In the genomic region with DNA sequence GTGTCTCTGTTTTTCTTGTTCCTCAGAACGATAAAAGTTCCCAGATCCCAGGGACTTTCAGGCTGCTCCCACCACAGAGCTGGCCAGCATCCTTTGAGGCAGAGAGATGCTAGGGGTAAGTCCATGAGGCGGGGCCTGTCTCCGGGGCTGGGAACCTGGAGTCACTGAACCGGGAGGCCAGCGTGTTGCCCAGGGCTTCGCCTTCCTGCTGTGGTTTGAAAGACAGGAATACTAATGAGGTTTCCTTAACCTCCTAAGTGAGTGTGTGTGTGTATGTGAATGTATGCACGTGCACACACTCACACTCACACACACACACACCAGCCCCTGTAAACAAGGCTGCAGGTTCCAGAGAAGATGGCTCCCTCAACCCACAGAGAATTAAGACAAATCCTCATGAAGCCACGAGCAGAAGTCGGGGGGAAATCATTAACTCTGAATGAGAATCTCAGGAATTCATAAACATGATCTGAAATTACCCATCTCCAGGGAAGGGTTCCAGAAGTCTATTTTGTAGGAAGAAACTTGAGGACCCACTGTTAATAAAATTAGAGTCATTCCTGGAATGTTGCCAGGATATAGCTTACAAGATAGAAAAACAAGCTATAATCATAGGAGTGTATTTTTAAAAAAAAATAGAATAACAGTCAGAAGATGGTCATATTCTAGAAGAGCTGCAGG, we compare ENCODE assay signal across 18 cellular contexts. TPM values are rescaled to one million over a fixed set of nuclear protein-coding genes. Genes with fewer than 3 reads are reported as not detected.
DNase-seq lines count a peak whose midpoint lies in the region; ATAC-seq and TF ChIP-seq lines count a peak whose summit lies in the region.
"Had no signal": no experiment of that assay in that cellular context is flagged by ENCODE, and none has a peak within 500 bp of the region (broad histone marks: within the 10 kb centered on the region; RNA-seq: fewer than 3 reads in every experiment).

No MANE protein-coding gene starts in this region.

- no peak for TF ChIP-seq POLR2A in esophagus squamous epithelium (IDR thresholded peaks at IDR 0.05)

- H3K4me2 ChIP-seq in PC-9, result peak overlapping the region; percentile 64
- H3K4me2 ChIP-seq in hepatocyte, result no peak overlapping the region

- H3K79me2 ChIP-seq in PC-9 (ENCODE audit: low read depth) (no peaks in the 10 kb centered on the region), hepatocyte (no peaks in the 10 kb centered on the region)

- intact Hi-C loops in PC-9 (cut with micrococcal nuclease; ENCODE audit: unreplicated experiment) (loop anchor here (1.0 to 10.0 kb wide), 5 partner anchors 20 to 1932 kb away; partner anchors contain the start of genes PFKP and PITRM1), esophagus squamous epithelium (cut with DNase I) (loop anchor here (10.0 kb wide), 1 partner anchor 112 kb away; no protein-coding TSS in a partner anchor)
- intact Hi-C loops in activated T-helper 2 cell treated with anti-CD3 and anti-CD28 coated beads, Interferon-gamma antibody, Interleukin-2, Interleukin-4, amounts not matched to agents 10 μg/mL and 5 μg/mL and 100 μg/mL, durations not matched to agents 14 hours and 24 hours and 36 hours (cut with micrococcal nuclease), result no loop called here

- no peaks in the 10 kb centered on the region for H3K9me3 Mint-ChIP-seq in progenitor cell of endocrine pancreas (ENCODE audit: low read depth)
- no peaks in the 10 kb centered on the region for H3K9me3 Mint-ChIP-seq in activated T-helper 2 cell treated with anti-CD3 and anti-CD28 coated beads, Interferon-gamma antibody, Interleukin-2, Interleukin-4, amounts not matched to agents 10 μg/mL and 5 μg/mL and 100 μg/mL, durations not matched to agents 14 hours and 24 hours and 36 hours
- H3K9me3 Mint-ChIP-seq: activated naive CD8-positive, alpha-beta T cell treated with anti-CD3 and anti-CD28 coated beads, Interleukin-2, amount 50 U/mL, for 24 hours; T-helper 2 cell treated with Interferon-gamma antibody and Interleukin-4, amounts not matched to agents 5 μg/mL and 100 μg/mL, for 36 hours had no signal

- no peaks in the 10 kb centered on the region for H3K27me3 Mint-ChIP-seq in progenitor cell of endocrine pancreas
- peaks cover 18% of the 10 kb centered on the region for H3K27me3 Mint-ChIP-seq in activated T-helper 2 cell treated with anti-CD3 and anti-CD28 coated beads, Interferon-gamma antibody, Interleukin-2, Interleukin-4, amounts not matched to agents 10 μg/mL and 5 μg/mL and 100 μg/mL, durations not matched to agents 14 hours and 24 hours and 36 hours (ENCODE audit: low read depth)

- ATAC-seq in HG03571 (IDR thresholded peaks at IDR 0.05; ENCODE audit: unreplicated experiment), result no peak
- ATAC-seq: activated naive CD8-positive, alpha-beta T cell treated with anti-CD3 and anti-CD28 coated beads, Interleukin-2, amount 50 U/mL, for 24 hours had no signal

- peaks cover 36% of the 10 kb centered on the region for H3K4me1 ChIP-seq in PC-9 (replicated peaks; ENCODE audit: insufficient read depth)
- peaks cover 7 to 43% (median 20%) of the 10 kb centered on the region in 3 donors for H3K4me1 ChIP-seq in esophagus squamous epithelium
- peaks cover 20% of the 10 kb centered on the region for H3K4me1 ChIP-seq in hepatocyte (ENCODE audit: insufficient read depth)

- no peaks in the 10 kb centered on the region for H3K36me3 Mint-ChIP-seq in progenitor cell of endocrine pancreas (ENCODE audit: insufficient read depth)
- H3K36me3 Mint-ChIP-seq in activated T-helper 2 cell treated with anti-CD3 and anti-CD28 coated beads, Interferon-gamma antibody, Interleukin-2, Interleukin-4, amounts not matched to agents 10 μg/mL and 5 μg/mL and 100 μg/mL, durations not matched to agents 14 hours and 24 hours and 36 hours (ENCODE audit: low read depth), result no peaks in the 10 kb centered on the region

- POLR2A ChIA-PET in PC-9 (lab: Charles Lee; ENCODE audit: unreplicated experiment), result no interaction called here

- peak overlapping the region; percentile 24 for H3K27ac Mint-ChIP-seq in progenitor cell of endocrine pancreas
- no peak overlapping the region for H3K27ac Mint-ChIP-seq in activated T-helper 2 cell treated with anti-CD3 and anti-CD28 coated beads, Interferon-gamma antibody, Interleukin-2, Interleukin-4, amounts not matched to agents 10 μg/mL and 5 μg/mL and 100 μg/mL, durations not matched to agents 14 hours and 24 hours and 36 hours
- H3K27ac Mint-ChIP-seq: activated naive CD8-positive, alpha-beta T cell treated with anti-CD3 and anti-CD28 coated beads, Interleukin-2, amount 50 U/mL, for 24 hours; T-helper 2 cell treated with Interferon-gamma antibody and Interleukin-4, amounts not matched to agents 5 μg/mL and 100 μg/mL, for 36 hours had no signal

- DNase-seq in COLO668 (lab: John Stamatoyannopoulos, UW; ENCODE audit: unreplicated experiment), result peak; percentile 14
- DNase-seq in PC-9, result no peak
- no peak for DNase-seq in esophagus squamous epithelium (lab: John Stamatoyannopoulos, UW)
- DNase-seq in progenitor cell of endocrine pancreas (ENCODE audit: low spot score, unreplicated experiment), result no peak
- DNase-seq in activated T-helper 2 cell treated with anti-CD3 and anti-CD28 coated beads, Interferon-gamma antibody, Interleukin-2, Interleukin-4, amounts not matched to agents 10 μg/mL and 5 μg/mL and 100 μg/mL, durations not matched to agents 14 hours and 24 hours and 36 hours (ENCODE audit: low spot score), result no peak
- no peak for DNase-seq in effector CD8-positive, alpha-beta T cell (lab: John Stamatoyannopoulos, UW)
- DNase-seq in hepatocyte (ENCODE audit: low spot score), result no peak
- DNase-seq: activated CD4-positive, alpha-beta T cell treated with anti-CD3 and anti-CD28 coated beads for 4 hours; activated naive CD8-positive, alpha-beta T cell treated with anti-CD3 and anti-CD28 coated beads, Interleukin-2, amount 50 U/mL, for 24 hours; activated T-cell treated with anti-CD3 and anti-CD28 coated beads for 4 hours; DND-41; NCI-H1436; NCI-H510A treated with DMSO at 0.1 percent for 48 hours; ovary; stimulated activated CD4-positive, alpha-beta T cell treated with anti-CD3 and anti-CD28 coated beads, Interleukin-15, amount 100 ng/mL, for 24 hours had no signal

- no peak overlapping the region for H2AFZ ChIP-seq in PC-9
- H2AFZ ChIP-seq in hepatocyte, result no peak overlapping the region

- no TSS peak for BruUV-seq in PC-9 (replicated peaks; lab: Mats Ljungman, UMichigan)

- TF ChIP-seq CTCF in PC-9 (conservative IDR thresholded peaks at IDR 0.05), result no peak
- TF ChIP-seq CTCF in esophagus squamous epithelium (IDR thresholded peaks at IDR 0.05), result no peak
- no peak for TF ChIP-seq CTCF in progenitor cell of endocrine pancreas (IDR thresholded peaks at IDR 0.05; ENCODE audit: unreplicated experiment)
- TF ChIP-seq CTCF in hepatocyte (IDR thresholded peaks at IDR 0.05; ENCODE audit: poor library complexity), result no peak

- peaks cover 24% of the 10 kb centered on the region for H3F3A ChIP-seq in PC-9 (ENCODE audit: insufficient read depth, low read depth)

- no peaks in the 10 kb centered on the region for H4K20me1 ChIP-seq in PC-9 (ENCODE audit: insufficient read depth)
- no peaks in the 10 kb centered on the region for H4K20me1 ChIP-seq in hepatocyte (ENCODE audit: insufficient read depth, poor library complexity, severe bottlenecking)

- H3K9me3 ChIP-seq in PC-9 (ENCODE audit: insufficient read depth, low read depth), result no peaks in the 10 kb centered on the region
- H3K9me3 ChIP-seq in esophagus squamous epithelium, result no peaks in the 10 kb centered on the region
- H3K9me3 ChIP-seq in hepatocyte (ENCODE audit: low read depth), result no peaks in the 10 kb centered on the region
- H3K9me3 ChIP-seq: ovary, tibial nerve had no signal

- CTCF ChIA-PET in PC-9 (lab: Charles Lee), result no interaction called here

- H3K27ac ChIP-seq in PC-9, result peak overlapping the region; percentile 95
- peak overlapping the region in 3 of 4 donors; percentile 75 to 80 (median 77) for H3K27ac ChIP-seq in esophagus squamous epithelium
- no peak overlapping the region for H3K27ac ChIP-seq in hepatocyte

- no peaks in the 10 kb centered on the region for H3K36me3 ChIP-seq in PC-9 (ENCODE audit: low read depth)
- no peaks in the 10 kb centered on the region for H3K36me3 ChIP-seq in esophagus squamous epithelium
- H3K36me3 ChIP-seq in hepatocyte (replicated peaks; ENCODE audit: insufficient read depth, low read depth), result no peaks in the 10 kb centered on the region
- H3K36me3 ChIP-seq: ovary, tibial nerve had no signal

- H3K27me3 ChIP-seq in PC-9 (ENCODE audit: insufficient read depth, low read depth) (no peaks in the 10 kb centered on the region), esophagus squamous epithelium (peaks cover 0 to 4% (median 0%) of the 10 kb centered on the region in 4 donors), hepatocyte (no peaks in the 10 kb centered on the region)
- H3K27me3 ChIP-seq: ovary, tibial nerve had no signal

- H3K4me1 Mint-ChIP-seq in progenitor cell of endocrine pancreas (ENCODE audit: low read depth), result peaks cover 3% of the 10 kb centered on the region
- H3K4me1 Mint-ChIP-seq in activated T-helper 2 cell treated with anti-CD3 and anti-CD28 coated beads, Interferon-gamma antibody, Interleukin-2, Interleukin-4, amounts not matched to agents 10 μg/mL and 5 μg/mL and 100 μg/mL, durations not matched to agents 14 hours and 24 hours and 36 hours (ENCODE audit: low read depth), result no peaks in the 10 kb centered on the region

- H3K4me3 ChIP-seq in PC-9, result no peak overlapping the region
- no peak overlapping the region for H3K4me3 ChIP-seq in esophagus squamous epithelium
- H3K4me3 ChIP-seq in hepatocyte, result no peak overlapping the region
- H3K4me3 ChIP-seq: ovary, tibial nerve had no signal

- H3K9me2 ChIP-seq in PC-9 (ENCODE audit: insufficient read depth), result no peaks in the 10 kb centered on the region
- no peaks in the 10 kb centered on the region for H3K9me2 ChIP-seq in hepatocyte (replicated peaks; ENCODE audit: insufficient read depth)

- WGBS in esophagus squamous epithelium, 2 donors, result 45 to 74% methylated on average over 2 to 6 of the region's 9 CpGs
- 48% methylated on average over 9 of the region's 9 CpGs for WGBS in hepatocyte (ENCODE audit: low lambda C conversion rate, missing lambda C conversion rate)

- no peak overlapping the region for H3K4me3 Mint-ChIP-seq in progenitor cell of endocrine pancreas (ENCODE audit: low read depth)
- no peak overlapping the region for H3K4me3 Mint-ChIP-seq in activated T-helper 2 cell treated with anti-CD3 and anti-CD28 coated beads, Interferon-gamma antibody, Interleukin-2, Interleukin-4, amounts not matched to agents 10 μg/mL and 5 μg/mL and 100 μg/mL, durations not matched to agents 14 hours and 24 hours and 36 hours (ENCODE audit: low read depth)
- H3K4me3 Mint-ChIP-seq: activated naive CD8-positive, alpha-beta T cell treated with anti-CD3 and anti-CD28 coated beads, Interleukin-2, amount 50 U/mL, for 24 hours; T-helper 2 cell treated with Interferon-gamma antibody and Interleukin-4, amounts not matched to agents 5 μg/mL and 100 μg/mL, for 36 hours had no signal

RNA-seq across cellular contexts. Expression of gene PFKP, which starts 20.3 kb away (rescaled TPM):
- 222 and 234 TPM in 2 replicates for total RNA-seq in PC-9 (2021)
- 10 to 100 TPM; 69.7 to 94.0 (median 86.4) TPM for total RNA-seq in esophagus squamous epithelium
- total RNA-seq in progenitor cell of endocrine pancreas, result 4.8 and 7.3 TPM in 2 replicates
- 250 and 255 TPM in 2 replicates for total RNA-seq in activated T-helper 2 cell treated with anti-CD3 and anti-CD28 coated beads, Interferon-gamma antibody, Interleukin-2, Interleukin-4, amounts not matched to agents 10 μg/mL and 5 μg/mL and 100 μg/mL, durations not matched to agents 14 hours and 24 hours and 36 hours
- total RNA-seq in hepatocyte, result 17.5 and 24.6 TPM in 2 replicates
- polyA plus RNA-seq in hepatocyte, result 48.9 and 56.0 TPM in 2 replicates
